In genomic region chr2:48968011-48968410, GRCh38 we compare ENCODE assay signal across 10 cellular contexts.
"Had no signal": no experiment of that assay in that cellular context is flagged by ENCODE, and none has a peak within 500 bp of the region (broad histone marks: within the 10 kb centered on the region; RNA-seq: fewer than 3 reads in every experiment).

No MANE protein-coding gene starts in this region.

- H2AFZ ChIP-seq: GM23248 had no signal

- H3K4me1 ChIP-seq: HAP-1 had no signal

- H3K9me3 ChIP-seq: HAP-1 had no signal

- H3K27ac ChIP-seq: GM23248 had no signal

- ATAC-seq: HCT116, K562 had no signal

- FAIRE-seq: HTR-8/SVneo, K562 had no signal

- H3K36me3 ChIP-seq: HAP-1 had no signal

- H3K4me3 ChIP-seq: GM23248, HAP-1, K562 had no signal

- DNase-seq: GM23248, GOT3, H7, HFFc6, IMR-90, KG1 had no signal

- H3K9ac ChIP-seq: GM23248 had no signal
